Comparison of ENCODE assay signal across 17 cellular contexts in genomic region chr22:30219049-30219448, GRCh38. TPM values are rescaled to one million over a fixed set of nuclear protein-coding genes. Genes with fewer than 3 reads are reported as not detected.
DNase-seq lines count a peak whose midpoint lies in the region; FAIRE-seq and TF ChIP-seq lines count a peak whose summit lies in the region.
"Had no signal": no experiment of that assay in that cellular context is flagged by ENCODE, and none has a peak within 500 bp of the region (broad histone marks: within the 10 kb centered on the region; RNA-seq: fewer than 3 reads in every experiment).

No MANE protein-coding gene starts in this region.

- H4K20me1 ChIP-seq in astrocyte (ENCODE audit: insufficient read depth, low read length) = no peaks in the 10 kb centered on the region

- H3K4me2 ChIP-seq in astrocyte (ENCODE audit: low read length) = no peak overlapping the region

- H3K4me3 Mint-ChIP-seq in activated naive CD8-positive, alpha-beta T cell = no peak overlapping the region
- no peak overlapping the region for H3K4me3 Mint-ChIP-seq in activated naive CD8-positive, alpha-beta T cell treated with anti-CD3 and anti-CD28 coated beads for 36 hours
- H3K4me3 Mint-ChIP-seq in astrocyte (ENCODE audit: unreplicated experiment) = no peak overlapping the region
- H3K4me3 Mint-ChIP-seq: activated naive CD4-positive, alpha-beta T cell treated with anti-CD3 and anti-CD28 coated beads for 36 hours; stimulated activated naive CD8-positive, alpha-beta T cell treated with anti-CD3 and anti-CD28 coated beads, Interleukin-15, amount 100 ng/mL, for 72 hours had no signal

- no peaks in the 10 kb centered on the region for H3K27me3 Mint-ChIP-seq in activated naive CD8-positive, alpha-beta T cell
- H3K27me3 Mint-ChIP-seq in activated naive CD8-positive, alpha-beta T cell treated with anti-CD3 and anti-CD28 coated beads for 36 hours = peaks cover 6% of the 10 kb centered on the region
- peaks cover 2% of the 10 kb centered on the region for H3K27me3 Mint-ChIP-seq in astrocyte (ENCODE audit: low read depth, unreplicated experiment)
- H3K27me3 Mint-ChIP-seq: effector memory CD8-positive, alpha-beta T cell; stimulated activated naive CD8-positive, alpha-beta T cell treated with anti-CD3 and anti-CD28 coated beads, Interleukin-15, amount 100 ng/mL, for 72 hours; T-helper 17 cell had no signal

- H3K4me1 ChIP-seq in astrocyte (ENCODE audit: insufficient read depth, low read length) (peaks cover 18% of the 10 kb centered on the region), kidney (ENCODE audit: control insufficient read depth in 1 of 2, insufficient read depth in 1 of 2, low read depth in 1 of 2, low read length in 2 of 2) (no peaks in the 10 kb centered on the region)
- H3K4me1 ChIP-seq: psoas muscle had no signal

- H3K27ac ChIP-seq in astrocyte (ENCODE audit: low read depth, low read length) (no peak overlapping the region), kidney (ENCODE audit: low read depth in 2 of 2, low read length in 2 of 2) (no peak overlapping the region)
- H3K27ac ChIP-seq: GM23248, psoas muscle had no signal

- no peaks in the 10 kb centered on the region for H3K27me3 ChIP-seq in astrocyte (ENCODE audit: insufficient read depth, low read length)

- H3K4me1 Mint-ChIP-seq in activated naive CD8-positive, alpha-beta T cell (ENCODE audit: low read depth) = peaks cover 34% of the 10 kb centered on the region
- peaks cover 52% of the 10 kb centered on the region for H3K4me1 Mint-ChIP-seq in activated naive CD8-positive, alpha-beta T cell treated with anti-CD3 and anti-CD28 coated beads for 36 hours
- H3K4me1 Mint-ChIP-seq in astrocyte (ENCODE audit: low read depth, unreplicated experiment) = peaks cover 8% of the 10 kb centered on the region

- peak overlapping the region; percentile 22 for H3K27ac Mint-ChIP-seq in activated naive CD8-positive, alpha-beta T cell
- no peak overlapping the region for H3K27ac Mint-ChIP-seq in activated naive CD8-positive, alpha-beta T cell treated with anti-CD3 and anti-CD28 coated beads for 36 hours
- no peak overlapping the region for H3K27ac Mint-ChIP-seq in astrocyte (ENCODE audit: unreplicated experiment)
- H3K27ac Mint-ChIP-seq: activated naive CD4-positive, alpha-beta T cell treated with anti-CD3 and anti-CD28 coated beads for 36 hours had no signal

- no peak overlapping the region for H2AFZ ChIP-seq in astrocyte (ENCODE audit: low read depth, low read length)
- H2AFZ ChIP-seq: GM23248 had no signal

- no peaks in the 10 kb centered on the region for H3K36me3 Mint-ChIP-seq in activated naive CD8-positive, alpha-beta T cell
- H3K36me3 Mint-ChIP-seq in activated naive CD8-positive, alpha-beta T cell treated with anti-CD3 and anti-CD28 coated beads for 36 hours = no peaks in the 10 kb centered on the region
- no peaks in the 10 kb centered on the region for H3K36me3 Mint-ChIP-seq in astrocyte (ENCODE audit: low read depth, unreplicated experiment)

- peak; percentile 31 for TF ChIP-seq CTCF in astrocyte (IDR thresholded peaks at IDR 0.05; ENCODE audit: insufficient read depth, low read depth, low read length)
- peak; percentile 6 for TF ChIP-seq CTCF in kidney (IDR thresholded peaks at IDR 0.05; ENCODE audit: borderline replicate concordance, extremely low read depth, insufficient read depth)

- H3K4me3 ChIP-seq in astrocyte (ENCODE audit: insufficient read depth, low read depth, low read length) (no peak overlapping the region), kidney (ENCODE audit: low read length in 2 of 2) (no peak overlapping the region)
- H3K4me3 ChIP-seq: GM23248, psoas muscle had no signal

- FAIRE-seq in astrocyte (lab: Jason Lieb, UNC) = no peak
- FAIRE-seq in kidney (lab: Jason Lieb, UNC) = no peak
- FAIRE-seq in urothelium cell line (lab: Jason Lieb, UNC) = peak; percentile 53

- H3K36me3 ChIP-seq in astrocyte (ENCODE audit: insufficient read depth, low read length) (no peaks in the 10 kb centered on the region), kidney (ENCODE audit: control insufficient read depth in 1 of 2, insufficient read depth in 2 of 2, low read length in 2 of 2) (no peaks in the 10 kb centered on the region)

- POLR2A ChIA-PET in HEK293T (lab: Yijun Ruan, JAX) = no interaction called here

- CTCF ChIA-PET in HEK293T (lab: Yijun Ruan, JAX) = no interaction called here

- H3K9me3 ChIP-seq in astrocyte (ENCODE audit: insufficient read depth, low read depth, low read length) (no peaks in the 10 kb centered on the region), kidney (ENCODE audit: control insufficient read depth in 1 of 2, low read length in 2 of 2) (no peaks in the 10 kb centered on the region)
- H3K9me3 ChIP-seq: psoas muscle had no signal

- H3K9me3 Mint-ChIP-seq in activated naive CD8-positive, alpha-beta T cell (ENCODE audit: low read depth) = no peaks in the 10 kb centered on the region
- H3K9me3 Mint-ChIP-seq in activated naive CD8-positive, alpha-beta T cell treated with anti-CD3 and anti-CD28 coated beads for 36 hours = no peaks in the 10 kb centered on the region
- H3K9me3 Mint-ChIP-seq in astrocyte (ENCODE audit: unreplicated experiment) = no peaks in the 10 kb centered on the region
- H3K9me3 Mint-ChIP-seq: activated naive CD4-positive, alpha-beta T cell treated with anti-CD3 and anti-CD28 coated beads for 36 hours; effector memory CD8-positive, alpha-beta T cell; stimulated activated naive CD8-positive, alpha-beta T cell treated with anti-CD3 and anti-CD28 coated beads, Interleukin-15, amount 100 ng/mL, for 72 hours had no signal

- intact Hi-C loops in kidney (cut with DNase I) = no loop called here

- DNase-seq in activated naive CD8-positive, alpha-beta T cell treated with anti-CD3 and anti-CD28 coated beads for 36 hours = no peak
- DNase-seq in astrocyte (ENCODE audit: low read depth) (no peak), kidney (no peak), urothelium cell line (ENCODE audit: low spot score) (no peak), SKM-1 treated with dmso at 0.1 percent for 144 hours (lab: John Stamatoyannopoulos, UW; ENCODE audit: unreplicated experiment) (no peak), HuH-7 (ENCODE audit: low spot score) (no peak), HEK293T (ENCODE audit: extremely low spot score) (no peak)
- DNase-seq: activated naive CD4-positive, alpha-beta T cell treated with anti-CD3 and anti-CD28 coated beads for 36 hours; effector memory CD8-positive, alpha-beta T cell; GF-D8; GM23248; NCI-H1436 treated with DMSO at 0.1 percent for 48 hours; psoas muscle; stimulated activated naive CD8-positive, alpha-beta T cell treated with anti-CD3 and anti-CD28 coated beads, Interleukin-15, amount 100 ng/mL, for 72 hours; T-helper 17 cell had no signal

- no peaks in the 10 kb centered on the region for H3K79me2 ChIP-seq in astrocyte (ENCODE audit: insufficient read depth, low read length)

- H3K9ac ChIP-seq in astrocyte (ENCODE audit: low read length) = no peak overlapping the region
- no peak overlapping the region for H3K9ac ChIP-seq in kidney (ENCODE audit: low read length in 2 of 2)
- H3K9ac ChIP-seq: GM23248 had no signal

TF ChIP-seq in HEK293T, 16 proteins besides CTCF, POLR2A, EP300 and RAD21:
- TF ChIP-seq BHLHE40 (IDR thresholded peaks at IDR 0.05; ENCODE audit: borderline replicate concordance) (no peak), TARDBP (IDR thresholded peaks at IDR 0.05) (no peak), PKNOX1 (IDR thresholded peaks at IDR 0.05) (no peak), HDGF (IDR thresholded peaks at IDR 0.05; ENCODE audit: borderline replicate concordance) (no peak), ARNT (IDR thresholded peaks at IDR 0.05) (no peak), SUZ12 (IDR thresholded peaks at IDR 0.05) (no peak), ELF4 (IDR thresholded peaks at IDR 0.05) (no peak), CTBP1 (IDR thresholded peaks at IDR 0.05; ENCODE audit: borderline replicate concordance) (no peak)
TF ChIP-seq in HEK293T: peak in this region for 0.

RNA-seq across cellular contexts. Expression of gene LIF, which starts 27.5 kb away (rescaled TPM):
- total RNA-seq in activated naive CD8-positive, alpha-beta T cell treated with anti-CD3 and anti-CD28 coated beads for 36 hours = 100 to 1,000 TPM; 282 to 288 TPM
- total RNA-seq in astrocyte = 63.3 and 100 TPM in 2 replicates
- 10.7 TPM for total RNA-seq in kidney
- 0.67 TPM for polyA plus RNA-seq in kidney (ENCODE audit: insufficient read depth, low read depth, low replicate concordance)

RNA-seq across cellular contexts. Expression of gene OSM, which starts 47.6 kb away (rescaled TPM):
- total RNA-seq in activated naive CD8-positive, alpha-beta T cell treated with anti-CD3 and anti-CD28 coated beads for 36 hours = 10 to 100 TPM; 47.9 to 50.7 TPM
- total RNA-seq in astrocyte (not detected in 2 replicates), kidney (1.2 TPM)
- 0.56 TPM for polyA plus RNA-seq in kidney (ENCODE audit: insufficient read depth, low read depth, low replicate concordance)
- total RNA-seq: GM23248, HT-29 had no signal
- polyA plus RNA-seq: GM23248 had no signal

Comparison
In these comparisons a context has a peak if more than half of its experiments do, and no peak if none do; other contexts are left out.
1. RNA of gene OSM, which starts 47.6 kb away (total RNA-seq): 47.9 to 50.7 TPM in activated naive CD8-positive, alpha-beta T cell treated with anti-CD3 and anti-CD28 coated beads for 36 hours; 1.2 TPM in kidney (single experiment) and not detected in astrocyte; every median in the first group is over 10 times any median in the second.